19 cellular contexts compared by ENCODE assay signal in the genomic region with DNA sequence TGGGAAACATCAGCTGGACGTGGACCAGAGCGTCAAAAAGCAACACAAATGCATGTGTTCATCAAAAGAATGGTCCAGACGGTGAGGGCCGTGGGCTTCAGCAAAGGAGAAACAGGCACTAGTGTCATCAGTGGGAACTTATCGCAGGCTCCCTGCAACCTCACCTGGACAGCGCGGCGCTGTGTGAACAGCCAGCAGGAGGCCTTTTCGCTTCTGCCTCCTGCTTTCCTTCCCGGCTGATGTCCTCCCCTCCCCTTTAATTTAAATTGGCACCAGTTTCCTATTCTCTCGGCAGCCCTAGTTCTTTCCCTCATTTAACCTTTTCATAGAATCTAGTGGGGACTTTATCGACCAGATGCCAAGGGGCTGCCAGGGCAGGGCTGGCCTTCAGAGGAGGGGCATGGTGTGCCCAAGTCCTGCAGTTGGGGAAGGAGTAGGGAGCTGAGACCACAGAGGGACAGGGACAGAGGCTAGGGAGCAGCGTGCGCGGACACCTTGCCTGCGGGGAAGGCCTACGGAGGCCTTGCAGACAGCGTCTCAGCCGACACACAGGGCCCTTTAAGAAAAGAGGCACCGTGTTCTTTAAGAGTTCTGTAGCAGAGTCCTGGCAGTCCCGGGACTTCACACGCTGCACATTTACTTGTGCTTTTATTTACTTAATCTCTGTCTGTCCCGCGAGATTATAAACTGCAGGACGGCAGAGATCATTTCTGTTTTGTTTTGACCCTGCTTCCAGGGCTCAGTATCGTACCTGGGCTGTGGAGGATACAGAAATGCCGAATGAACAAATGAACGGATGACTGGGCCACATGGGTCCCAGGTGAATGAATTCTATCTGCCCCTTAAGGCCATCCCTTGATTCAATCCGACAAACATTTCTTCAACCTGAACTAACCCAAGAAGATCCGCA. TPM values are rescaled to one million over a fixed set of nuclear protein-coding genes. Genes with fewer than 3 reads are reported as not detected.
DNase-seq lines count a peak whose midpoint lies in the region; FAIRE-seq and TF ChIP-seq lines count a peak whose summit lies in the region.
"Had no signal": no experiment of that assay in that cellular context is flagged by ENCODE, and none has a peak within 500 bp of the region (broad histone marks: within the 10 kb centered on the region; RNA-seq: fewer than 3 reads in every experiment).

No MANE protein-coding gene starts in this region.

- H3K27me3 ChIP-seq in mesendoderm (ENCODE audit: insufficient read depth, low read length, poor library complexity) (no peaks in the 10 kb centered on the region), stomach (no peaks in the 10 kb centered on the region)
- H3K27me3 ChIP-seq: ascending aorta had no signal

- H3K18ac ChIP-seq in mesendoderm (ENCODE audit: low read length), result no peak overlapping the region

- no peak overlapping the region for H2BK5ac ChIP-seq in mesendoderm (ENCODE audit: low read length)

- no peaks in the 10 kb centered on the region for H3K79me2 ChIP-seq in mesendoderm (ENCODE audit: control insufficient read depth, insufficient read depth, low read length)

- peaks cover 7% of the 10 kb centered on the region for H3K4me1 ChIP-seq in mesendoderm (ENCODE audit: control insufficient read depth, low read depth, low read length)
- peaks cover 6 to 54% (median 30%) of the 10 kb centered on the region in 4 donors for H3K4me1 ChIP-seq in stomach
- H3K4me1 ChIP-seq: ascending aorta had no signal

- H3K9ac ChIP-seq in mesendoderm (ENCODE audit: low read length), result no peak overlapping the region
- H3K9ac ChIP-seq: GM23248 had no signal

- WGBS in mesendoderm (ENCODE audit: extremely low coverage, insufficient coverage, low lambda C conversion rate), result no CpG with 5 or more reads among the region's 30 CpGs
- WGBS in stomach, 5 donors, result 22 to 53% (median 44%) methylated on average over 28 to 30 of the region's 30 CpGs

- no peak for TF ChIP-seq POLR2A in stomach (IDR thresholded peaks at IDR 0.05)

- no peak overlapping the region for H3K4me3 ChIP-seq in epithelial cell of proximal tubule (ENCODE audit: low read depth, low read length)
- no peak overlapping the region for H3K4me3 ChIP-seq in mesendoderm (ENCODE audit: low read length)
- peak overlapping the region; percentile 22 to 31 (median 26) for H3K4me3 ChIP-seq in stomach
- H3K4me3 ChIP-seq: GM23248 had no signal

- no peaks in the 10 kb centered on the region for H3K9me3 ChIP-seq in stomach
- H3K9me3 ChIP-seq: ascending aorta had no signal

- H2BK120ac ChIP-seq in mesendoderm (ENCODE audit: low read depth, low read length), result no peak overlapping the region

- no peaks in the 10 kb centered on the region for H3K79me1 ChIP-seq in mesendoderm (ENCODE audit: low read length)

- H3K36me3 ChIP-seq in mesendoderm (ENCODE audit: control insufficient read depth, insufficient read depth, low read length) (no peaks in the 10 kb centered on the region), stomach (no peaks in the 10 kb centered on the region)
- H3K36me3 ChIP-seq: ascending aorta had no signal

- no peak overlapping the region for H4K8ac ChIP-seq in mesendoderm (ENCODE audit: low read depth, low read length)

- no peak overlapping the region for H3K27ac ChIP-seq in mesendoderm (ENCODE audit: low read depth, low read length)
- H3K27ac ChIP-seq in stomach, result peak overlapping the region; percentile 80 to 90 (median 85)
- H3K27ac ChIP-seq: 22Rv1, ascending aorta, GM23248, RWPE1 had no signal

- intact Hi-C loops in stomach (cut with DNase I; ENCODE audit: low total_unique reads), result no loop called here

- H3K23ac ChIP-seq in mesendoderm (ENCODE audit: low read length), result no peak overlapping the region

- no peak overlapping the region for H3K4me2 ChIP-seq in mesendoderm (ENCODE audit: low read length)

- no peak overlapping the region for H3K4ac ChIP-seq in mesendoderm (ENCODE audit: low read depth, low read length)

- FAIRE-seq in RCC 7860 (lab: Jason Lieb, UNC) (no peak), HTR-8/SVneo (lab: Jason Lieb, UNC) (no peak)

- no peak overlapping the region for H4K5ac ChIP-seq in mesendoderm (ENCODE audit: low read length)

- no peak overlapping the region for H2BK15ac ChIP-seq in mesendoderm (replicated peaks; ENCODE audit: low read depth)

- TF ChIP-seq EP300 in stomach (IDR thresholded peaks at IDR 0.05), result no peak

- DNase-seq in DMS53 (lab: John Stamatoyannopoulos, UW), result peak; percentile 57
- DNase-seq in DMS53 treated with DMSO at 0.1 percent for 48 hours (lab: John Stamatoyannopoulos, UW; ENCODE audit: unreplicated experiment), result no peak
- no peak for DNase-seq in epithelial cell of proximal tubule (ENCODE audit: low read depth)
- DNase-seq in mesendoderm, result no peak
- peak; percentile 78 for DNase-seq in stomach
- DNase-seq in RCC 7860 (ENCODE audit: low spot score), result no peak
- DNase-seq in HTR-8/SVneo (ENCODE audit: insufficient read length, low spot score), result no peak
- DNase-seq in AG08396 (ENCODE audit: low spot score), result no peak
- DNase-seq: C1 segment of cervical spinal cord; DMS79; GM23248; hippocampal formation; naive thymus-derived CD4-positive, alpha-beta T cell; NCI-H2029; NCI-H774; T-cell had no signal

- peak overlapping the region; percentile 35 for H3K56ac ChIP-seq in mesendoderm (ENCODE audit: low read length)

- H2AK5ac ChIP-seq in mesendoderm (ENCODE audit: low read length), result no peak overlapping the region

- peak; percentile 7 for TF ChIP-seq CTCF in epithelial cell of proximal tubule (conservative IDR thresholded peaks at IDR 0.05; ENCODE audit: low read depth, low read length)
- peak in 3 of 7 experiments; percentile 29 to 50 (median 32) for TF ChIP-seq CTCF in stomach (IDR thresholded peaks at IDR 0.05)

RNA-seq across cellular contexts. Expression of gene SORBS2, which starts 8.4 kb away (rescaled TPM):
- 11.6 and 20.3 TPM in 2 replicates for total RNA-seq in epithelial cell of proximal tubule
- 0.67 TPM for polyA plus RNA-seq in mesendoderm (2013, experiment 1 of 2)
- 0.76 TPM for polyA plus RNA-seq in mesendoderm (2013, experiment 2 of 2)
- 100 to 1,000 TPM in 4 of 5 donors, 1 to 10 TPM in 1; 9.0 to 908 (median 235) TPM for total RNA-seq in stomach
- 10 to 100 TPM; 20.0 to 31.2 (median 23.8) TPM for polyA plus RNA-seq in stomach
- polyA plus RNA-seq: naive thymus-derived CD4-positive, alpha-beta T cell had no signal

Comparison
In these comparisons a context has a peak if more than half of its experiments do, and no peak if none do; other contexts are left out.
1. DNase-seq: peak in DMS53 (single experiment) and stomach (single experiment); none in DMS53 treated with DMSO at 0.1 percent for 48 hours (single experiment), epithelial cell of proximal tubule (single experiment), mesendoderm (single experiment), RCC 7860 (single experiment), HTR-8/SVneo (single experiment) and AG08396 (single experiment).
2. H3K4me3 ChIP-seq: peak in stomach (4 of 4); none in epithelial cell of proximal tubule (single experiment) and mesendoderm (single experiment).